ENCODE assay signal across 8 cellular contexts in genomic region chr1:174160109-174160473, GRCh38. TPM values are rescaled to one million over a fixed set of nuclear protein-coding genes. Genes with fewer than 3 reads are reported as not detected.
DNase-seq lines count a peak whose midpoint lies in the region; ATAC-seq and TF ChIP-seq lines count a peak whose summit lies in the region.

No MANE protein-coding gene starts in this region.

- CTCF ChIA-PET in CD4-positive, alpha-beta T cell (lab: Charles Lee): no interaction called here
- CTCF ChIA-PET in activated CD8-positive, alpha-beta memory T cell treated with anti-CD3 and anti-CD28 coated beads, Interleukin-2, amount 10 ng/mL, durations not matched to agents 7 days and 5 days (lab: Charles Lee): interaction anchor here (1.0 to 1.2 kb wide), 2 partner anchors 44 to 58 kb away, joined by 4 read pairs; no protein-coding TSS in a partner anchor

- H3K36me3 Mint-ChIP-seq in CD4-positive, alpha-beta T cell (ENCODE audit: low read depth): peaks cover 11% of the 10 kb centered on the region
- peaks cover 15% of the 10 kb centered on the region for H3K36me3 Mint-ChIP-seq in activated CD8-positive, alpha-beta memory T cell treated with anti-CD3 and anti-CD28 coated beads, Interleukin-2, amount 10 ng/mL, durations not matched to agents 7 days and 5 days
- H3K36me3 Mint-ChIP-seq in nephron progenitor cell (ENCODE audit: low read depth): peaks cover 5% of the 10 kb centered on the region

- H3K9me3 ChIP-seq in CD4-positive, alpha-beta T cell (ENCODE audit: control insufficient read depth, low read length): no peaks in the 10 kb centered on the region
- H3K9me3 ChIP-seq in aorta (ENCODE audit: control insufficient read depth, low read length): no peaks in the 10 kb centered on the region

- no peaks in the 10 kb centered on the region for H3K36me3 ChIP-seq in aorta (ENCODE audit: control insufficient read depth in 1 of 2, insufficient read depth in 2 of 2, low read length in 1 of 2)

- peak overlapping the region; percentile 92 for H3K27ac Mint-ChIP-seq in CD4-positive, alpha-beta T cell
- peak overlapping the region; percentile 94 for H3K27ac Mint-ChIP-seq in activated CD8-positive, alpha-beta memory T cell treated with anti-CD3 and anti-CD28 coated beads, Interleukin-2, amount 10 ng/mL, durations not matched to agents 7 days and 5 days
- peak overlapping the region; percentile 85 for H3K27ac Mint-ChIP-seq in nephron progenitor cell

- H3K4me1 Mint-ChIP-seq in CD4-positive, alpha-beta T cell (ENCODE audit: low read depth): peaks cover 64% of the 10 kb centered on the region
- peaks cover 71% of the 10 kb centered on the region for H3K4me1 Mint-ChIP-seq in activated CD8-positive, alpha-beta memory T cell treated with anti-CD3 and anti-CD28 coated beads, Interleukin-2, amount 10 ng/mL, durations not matched to agents 7 days and 5 days
- H3K4me1 Mint-ChIP-seq in nephron progenitor cell: peaks cover 33% of the 10 kb centered on the region

- no peak for TF ChIP-seq CTCF in CD4-positive, alpha-beta T cell (IDR thresholded peaks at IDR 0.05)
- no peak for TF ChIP-seq CTCF in nephron progenitor cell (IDR thresholded peaks at IDR 0.05)

- WGBS in aorta, 2 donors: 0% methylated on average over 13 to 14 of the region's 14 CpGs

- peak in 3 of 10 experiments; percentile 8 to 35 (median 16) for DNase-seq in CD4-positive, alpha-beta T cell
- DNase-seq in HuH-7 (ENCODE audit: low spot score): peak; percentile 40
- no peak for DNase-seq in activated CD8-positive, alpha-beta memory T cell treated with anti-CD3 and anti-CD28 coated beads, Interleukin-2, amount 10 ng/mL, durations not matched to agents 7 days and 5 days
- DNase-seq in fibroblast of peridontal ligament (ENCODE audit: extremely low read depth): peak; percentile 30
- DNase-seq in nephron progenitor cell: peak; percentile 39
- DNase-seq in aorta: peak; percentile 66 to 89
- DNase-seq in retina: no peak

- peak overlapping the region; percentile 96 for H3K4me3 Mint-ChIP-seq in CD4-positive, alpha-beta T cell
- H3K4me3 Mint-ChIP-seq in activated CD8-positive, alpha-beta memory T cell treated with anti-CD3 and anti-CD28 coated beads, Interleukin-2, amount 10 ng/mL, durations not matched to agents 7 days and 5 days: peak overlapping the region; percentile 96
- H3K4me3 Mint-ChIP-seq in nephron progenitor cell: peak overlapping the region; percentile 91

- H3K4me1 ChIP-seq in aorta (ENCODE audit: control insufficient read depth in 1 of 2, insufficient read depth in 2 of 2, low read length in 2 of 2): no peaks in the 10 kb centered on the region

- H3K27ac ChIP-seq in CD4-positive, alpha-beta T cell (ENCODE audit: low read depth, low read length): peak overlapping the region; percentile 95
- no peak overlapping the region for H3K27ac ChIP-seq in aorta (ENCODE audit: low read depth in 1 of 2, low read length in 2 of 2)

- H3K4me3 ChIP-seq in aorta (ENCODE audit: low read length in 2 of 2): peak overlapping the region; percentile 93 to 98

- H3K27me3 Mint-ChIP-seq in CD4-positive, alpha-beta T cell: no peaks in the 10 kb centered on the region
- H3K27me3 Mint-ChIP-seq in activated CD8-positive, alpha-beta memory T cell treated with anti-CD3 and anti-CD28 coated beads, Interleukin-2, amount 10 ng/mL, durations not matched to agents 7 days and 5 days: no peaks in the 10 kb centered on the region
- peaks cover 5% of the 10 kb centered on the region for H3K27me3 Mint-ChIP-seq in nephron progenitor cell (ENCODE audit: low read depth, poor library complexity)

- ATAC-seq in CD4-positive, alpha-beta T cell (ENCODE audit: poor library complexity): no peak
- ATAC-seq in GM21360 (IDR thresholded peaks at IDR 0.05; ENCODE audit: unreplicated experiment) (peak; percentile 12), aorta (ENCODE audit: low FRiP score) (peak; percentile 60)
- peak; percentile 10 for ATAC-seq in activated CD8-positive, alpha-beta memory T cell treated with anti-CD3 and anti-CD28 coated beads, Interleukin-2, amount 10 ng/mL, durations not matched to agents 7 days and 5 days

- POLR2A ChIA-PET in CD4-positive, alpha-beta T cell (lab: Charles Lee): interaction anchor here (0.6 to 1.4 kb wide), 3 partner anchors 292 to 1628 kb away, joined by 3 to 5 read pairs (median 3); partner anchors contain the start of gene ZBTB37

- no peaks in the 10 kb centered on the region for H3K27me3 ChIP-seq in CD4-positive, alpha-beta T cell (ENCODE audit: control insufficient read depth, insufficient read depth, low read length)
- no peaks in the 10 kb centered on the region for H3K27me3 ChIP-seq in aorta (ENCODE audit: control insufficient read depth in 1 of 2, insufficient read depth in 2 of 2, low read length in 1 of 2)

- H3K9me3 Mint-ChIP-seq in CD4-positive, alpha-beta T cell: no peaks in the 10 kb centered on the region
- no peaks in the 10 kb centered on the region for H3K9me3 Mint-ChIP-seq in activated CD8-positive, alpha-beta memory T cell treated with anti-CD3 and anti-CD28 coated beads, Interleukin-2, amount 10 ng/mL, durations not matched to agents 7 days and 5 days (ENCODE audit: low read depth)
- H3K9me3 Mint-ChIP-seq in nephron progenitor cell: no peaks in the 10 kb centered on the region

- intact Hi-C loops in CD4-positive, alpha-beta T cell (cut with DNase I, micrococcal nuclease): loop anchor here in 1 of 2 experiments (5.0 to 10.0 kb wide), 3 partner anchors 52 to 1625 kb away; partner anchors contain the start of genes PRDX6 and SUCO
- intact Hi-C loops in aorta (cut with DNase I): no loop called here

RNA-seq across cellular contexts. Expression of gene RABGAP1L, which starts 0.8 kb away (rescaled TPM):
- 10 to 100 TPM; 59.8 to 67.6 TPM for total RNA-seq in CD4-positive, alpha-beta T cell
- 10 to 100 TPM; 60.5 to 83.5 TPM for total RNA-seq in activated CD8-positive, alpha-beta memory T cell treated with anti-CD3 and anti-CD28 coated beads, Interleukin-2, amount 10 ng/mL, durations not matched to agents 7 days and 5 days
- total RNA-seq in aorta: 10 to 100 TPM; 42.9 to 56.4 TPM
- polyA plus RNA-seq in aorta: 10 to 100 TPM; 14.8 to 33.9 TPM

Comparison
In these comparisons a context has a peak if more than half of its experiments do, and no peak if none do; other contexts are left out.
1. DNase-seq: peak in HuH-7 (single experiment), fibroblast of peridontal ligament (single experiment), nephron progenitor cell (single experiment) and aorta (2 of 2); none in activated CD8-positive, alpha-beta memory T cell treated with anti-CD3 and anti-CD28 coated beads, Interleukin-2, amount 10 ng/mL, durations not matched to agents 7 days and 5 days (single experiment) and retina (single experiment).
2. Peak in every context shown above with its lines, with median percentiles within 50 percentile points of each other: H3K27ac Mint-ChIP-seq and H3K4me3 Mint-ChIP-seq.